In the genomic region with DNA sequence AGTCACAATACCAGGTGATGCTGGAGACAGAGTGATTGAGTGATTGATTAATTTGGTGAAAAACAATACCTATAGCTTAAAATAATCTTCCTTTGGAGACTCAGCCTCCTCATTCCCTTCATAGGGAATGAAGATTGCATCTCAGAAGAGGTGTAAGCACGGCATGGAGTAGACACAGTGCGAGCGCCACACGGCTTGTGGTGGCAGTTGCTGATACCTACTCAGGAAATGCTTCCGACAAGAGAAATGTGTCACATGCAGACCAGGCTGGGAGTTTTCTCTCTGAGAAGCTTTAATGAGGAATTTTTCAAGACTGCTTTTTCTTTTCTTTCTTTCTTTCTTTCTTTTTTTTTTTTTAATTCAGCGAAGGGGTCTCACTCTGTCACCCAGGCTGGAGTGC, we compare ENCODE assay signal across 25 cellular contexts.
DNase-seq lines count a peak whose midpoint lies in the region; ATAC-seq, FAIRE-seq and TF ChIP-seq lines count a peak whose summit lies in the region.
"Had no signal": no experiment of that assay in that cellular context is flagged by ENCODE, and none has a peak within 500 bp of the region (broad histone marks: within the 10 kb centered on the region; RNA-seq: fewer than 3 reads in every experiment).

No MANE protein-coding gene starts in this region.

- POLR2A ChIA-PET in naive thymus-derived CD8-positive, alpha-beta T cell (lab: Charles Lee): interaction anchor here (0.7 to 1.0 kb wide), 5 partner anchors 45 to 257 kb away, joined by 3 to 5 read pairs (median 3); no protein-coding TSS in a partner anchor

- ATAC-seq in naive thymus-derived CD8-positive, alpha-beta T cell: peak; percentile 48 to 68
- ATAC-seq in GM21576 (IDR thresholded peaks at IDR 0.05; ENCODE audit: unreplicated experiment) (no peak), T-helper 17 cell (no peak)
- ATAC-seq: GM12878 had no signal

- no peak overlapping the region for H3K14ac ChIP-seq in trophoblast cell (ENCODE audit: low read length)

- H3K23ac ChIP-seq in trophoblast cell (ENCODE audit: low read length): no peak overlapping the region

- no peaks in the 10 kb centered on the region for H3K9me3 Mint-ChIP-seq in activated naive CD8-positive, alpha-beta T cell (ENCODE audit: low read depth)
- no peaks in the 10 kb centered on the region for H3K9me3 Mint-ChIP-seq in astrocyte (ENCODE audit: unreplicated experiment)
- no peaks in the 10 kb centered on the region for H3K9me3 Mint-ChIP-seq in naive thymus-derived CD8-positive, alpha-beta T cell
- H3K9me3 Mint-ChIP-seq: CD4-positive, alpha-beta memory T cell had no signal

- no peak overlapping the region for H2BK5ac ChIP-seq in trophoblast cell (ENCODE audit: low read depth, low read length, poor library complexity)

- H3K27ac Mint-ChIP-seq in activated naive CD8-positive, alpha-beta T cell: peak overlapping the region; percentile 67
- peak overlapping the region; percentile 77 for H3K27ac Mint-ChIP-seq in astrocyte (ENCODE audit: unreplicated experiment)
- H3K27ac Mint-ChIP-seq in naive thymus-derived CD8-positive, alpha-beta T cell: peak overlapping the region in 6 of 10 donors; percentile 29 to 64 (median 42)
- H3K27ac Mint-ChIP-seq in T-helper 17 cell: no peak overlapping the region

- no peaks in the 10 kb centered on the region for H3K9me3 ChIP-seq in astrocyte (ENCODE audit: insufficient read depth, low read depth, low read length)
- H3K9me3 ChIP-seq in trophoblast cell (ENCODE audit: insufficient read depth, low read depth, low read length): no peaks in the 10 kb centered on the region
- H3K9me3 ChIP-seq in T-helper 17 cell (ENCODE audit: control insufficient read depth, low read length, poor library complexity, severe bottlenecking): no peaks in the 10 kb centered on the region
- H3K9me3 ChIP-seq: Caco-2, SJSA1 had no signal

- H3K4me2 ChIP-seq in astrocyte (ENCODE audit: low read length) (no peak overlapping the region), trophoblast cell (ENCODE audit: low read length) (no peak overlapping the region)

- no peaks in the 10 kb centered on the region for H3K27me3 Mint-ChIP-seq in activated naive CD8-positive, alpha-beta T cell
- no peaks in the 10 kb centered on the region for H3K27me3 Mint-ChIP-seq in astrocyte (ENCODE audit: low read depth, unreplicated experiment)
- no peaks in the 10 kb centered on the region for H3K27me3 Mint-ChIP-seq in naive thymus-derived CD8-positive, alpha-beta T cell
- H3K27me3 Mint-ChIP-seq in T-helper 17 cell: no peaks in the 10 kb centered on the region
- H3K27me3 Mint-ChIP-seq: CD4-positive, alpha-beta memory T cell had no signal

- H2AFZ ChIP-seq in astrocyte (ENCODE audit: low read depth, low read length): no peak overlapping the region
- H2AFZ ChIP-seq in trophoblast cell (ENCODE audit: insufficient read depth, low read length, poor library complexity): no peak overlapping the region

- no peak overlapping the region for H2AK5ac ChIP-seq in trophoblast cell (ENCODE audit: low read length)

- no peaks in the 10 kb centered on the region for H3K79me1 ChIP-seq in trophoblast cell (ENCODE audit: low read length)

- H3K36me3 Mint-ChIP-seq in activated naive CD8-positive, alpha-beta T cell: no peaks in the 10 kb centered on the region
- H3K36me3 Mint-ChIP-seq in astrocyte (ENCODE audit: low read depth, unreplicated experiment): peaks cover 24% of the 10 kb centered on the region
- H3K36me3 Mint-ChIP-seq in naive thymus-derived CD8-positive, alpha-beta T cell: no peaks in the 10 kb centered on the region
- no peaks in the 10 kb centered on the region for H3K36me3 Mint-ChIP-seq in T-helper 17 cell (ENCODE audit: low read depth)
- H3K36me3 Mint-ChIP-seq: CD4-positive, alpha-beta memory T cell had no signal

- no peak overlapping the region for H4K8ac ChIP-seq in trophoblast cell (ENCODE audit: low read depth, low read length)

- no peak overlapping the region for H3K4me3 ChIP-seq in astrocyte (ENCODE audit: insufficient read depth, low read depth, low read length)
- H3K4me3 ChIP-seq in trophoblast cell (ENCODE audit: low read depth, low read length): no peak overlapping the region
- H3K4me3 ChIP-seq: GM12878, SJSA1 had no signal

- no peak overlapping the region for H3K4me3 Mint-ChIP-seq in activated naive CD8-positive, alpha-beta T cell
- no peak overlapping the region for H3K4me3 Mint-ChIP-seq in astrocyte (ENCODE audit: unreplicated experiment)
- H3K4me3 Mint-ChIP-seq in naive thymus-derived CD8-positive, alpha-beta T cell: peak overlapping the region in 2 of 10 donors; percentile 9 to 48
- no peak overlapping the region for H3K4me3 Mint-ChIP-seq in T-helper 17 cell
- H3K4me3 Mint-ChIP-seq: CD4-positive, alpha-beta memory T cell had no signal

- H3K4me1 Mint-ChIP-seq in activated naive CD8-positive, alpha-beta T cell (ENCODE audit: low read depth): peaks cover 54% of the 10 kb centered on the region
- H3K4me1 Mint-ChIP-seq in astrocyte (ENCODE audit: low read depth, unreplicated experiment) (peaks cover 38% of the 10 kb centered on the region), T-helper 17 cell (peaks cover 24% of the 10 kb centered on the region)
- peaks cover 20 to 51% (median 46%) of the 10 kb centered on the region in 4 donors for H3K4me1 Mint-ChIP-seq in naive thymus-derived CD8-positive, alpha-beta T cell

- H3K27ac ChIP-seq in astrocyte (ENCODE audit: low read depth, low read length) (no peak overlapping the region), trophoblast cell (ENCODE audit: low read depth, low read length) (no peak overlapping the region)
- H3K27ac ChIP-seq: SJSA1 had no signal

- H3K27me3 ChIP-seq in astrocyte (ENCODE audit: insufficient read depth, low read length) (no peaks in the 10 kb centered on the region), trophoblast cell (ENCODE audit: insufficient read depth, low read length) (no peaks in the 10 kb centered on the region)
- H3K27me3 ChIP-seq: SJSA1 had no signal

- no peak overlapping the region for H4K91ac ChIP-seq in trophoblast cell (ENCODE audit: low read depth, low read length)

- WGBS in trophoblast cell (ENCODE audit: extremely low coverage, insufficient coverage, insufficient read length): no CpG with 5 or more reads among the region's 6 CpGs

- peaks cover 86% of the 10 kb centered on the region for H4K20me1 ChIP-seq in astrocyte (ENCODE audit: insufficient read depth, low read length)

- H2BK12ac ChIP-seq in trophoblast cell (ENCODE audit: low read length): no peak overlapping the region

- H4K12ac ChIP-seq in trophoblast cell (ENCODE audit: low read depth, low read length): no peak overlapping the region

- no peak for DNase-seq in astrocyte (ENCODE audit: low read depth)
- DNase-seq in naive thymus-derived CD8-positive, alpha-beta T cell: peak in 2 of 10 donors; percentile 13 to 26
- DNase-seq in DMS 273 (lab: John Stamatoyannopoulos, UW; ENCODE audit: unreplicated experiment): no peak
- DNase-seq in trophoblast cell: no peak
- no peak for DNase-seq in T-helper 17 cell
- DNase-seq: C1 segment of cervical spinal cord; Caco-2; CD4-positive, alpha-beta memory T cell; DMS 273 treated with DMSO at 0.1 percent for 48 hours; DMS79; EL; GDM1; NCI-H1048; NCI-H1417; NCI-H1694; NCI-H2081; NCI-H2227 treated with DMSO at 0.1 percent for 48 hours; NCI-H69; Right ventricle myocardium superior; RPMI8226 had no signal

- FAIRE-seq in astrocyte (lab: Jason Lieb, UNC): no peak
- FAIRE-seq: GM12878, H54 had no signal

- no peak overlapping the region for H3K9ac ChIP-seq in astrocyte (ENCODE audit: low read length)
- no peak overlapping the region for H3K9ac ChIP-seq in trophoblast cell (ENCODE audit: low read length)

- TF ChIP-seq CTCF in astrocyte (IDR thresholded peaks at IDR 0.05; ENCODE audit: insufficient read depth, low read depth, low read length): no peak

- no peak overlapping the region for H2BK120ac ChIP-seq in trophoblast cell (ENCODE audit: insufficient read depth, low read length, poor library complexity)

- H3K4ac ChIP-seq in trophoblast cell (ENCODE audit: low read depth, low read length): no peak overlapping the region

- H3K4me1 ChIP-seq in astrocyte (ENCODE audit: insufficient read depth, low read length): peaks cover 13% of the 10 kb centered on the region
- no peaks in the 10 kb centered on the region for H3K4me1 ChIP-seq in trophoblast cell (ENCODE audit: control insufficient read depth in 1 of 2, insufficient read depth in 2 of 2, low read length in 2 of 2)
- H3K4me1 ChIP-seq: Caco-2 had no signal

- peaks cover 91% of the 10 kb centered on the region for H3K36me3 ChIP-seq in astrocyte (ENCODE audit: insufficient read depth, low read length)
- H3K36me3 ChIP-seq in trophoblast cell (ENCODE audit: control insufficient read depth in 1 of 2, insufficient read depth in 2 of 2, low read length in 2 of 2): peaks cover 34 to 54% of the 10 kb centered on the region in 2 experiments

- no peak overlapping the region for H3K18ac ChIP-seq in trophoblast cell (ENCODE audit: low read length)

- peaks cover 79% of the 10 kb centered on the region for H3K79me2 ChIP-seq in astrocyte (ENCODE audit: insufficient read depth, low read length)
- no peaks in the 10 kb centered on the region for H3K79me2 ChIP-seq in trophoblast cell (ENCODE audit: control insufficient read depth, insufficient read depth, low read length, poor library complexity)

Comparison
In these comparisons a context has a peak if more than half of its experiments do, and no peak if none do; other contexts are left out.
1. ATAC-seq: peak in naive thymus-derived CD8-positive, alpha-beta T cell (2 of 2); none in GM21576 (single experiment) and T-helper 17 cell (single experiment).